Comparison of ENCODE assay signal across 9 cellular contexts in the genomic region with DNA sequence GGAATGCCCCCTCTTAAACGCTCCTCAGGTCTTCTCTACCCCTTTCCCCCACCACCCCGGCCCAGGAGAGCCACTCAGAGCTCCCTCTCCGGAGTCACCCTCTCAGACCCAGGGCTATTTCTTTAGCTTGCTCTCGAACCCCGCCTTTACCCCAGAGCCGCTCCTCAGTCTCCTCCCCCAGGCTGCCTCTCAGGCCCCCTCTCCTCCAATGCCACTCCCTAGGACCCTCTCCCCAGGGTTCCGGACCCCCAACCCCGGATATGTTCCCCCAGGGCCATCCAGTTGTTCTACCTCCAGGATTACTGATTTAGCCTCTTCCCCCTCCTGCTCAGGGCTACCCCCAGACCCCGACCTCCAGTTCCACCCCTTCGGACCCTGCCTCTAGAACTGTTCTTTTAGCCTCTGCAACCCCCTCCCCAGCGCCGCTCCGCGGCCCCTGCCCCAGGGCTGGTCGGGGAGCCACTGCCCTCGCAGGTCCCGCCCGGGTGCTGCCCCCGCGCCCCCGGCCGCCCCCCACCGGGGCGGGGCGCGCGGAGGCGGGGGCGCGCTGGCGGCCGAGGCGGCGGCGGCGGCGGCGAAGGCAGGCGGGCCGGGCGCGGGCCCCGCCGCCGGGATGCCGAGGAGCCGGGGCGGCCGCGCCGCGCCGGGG. TPM values are rescaled to one million over a fixed set of nuclear protein-coding genes. Genes with fewer than 3 reads are reported as not detected.
DNase-seq lines count a peak whose midpoint lies in the region; TF ChIP-seq lines count a peak whose summit lies in the region.
"Had no signal": no experiment of that assay in that cellular context is flagged by ENCODE, and none has a peak within 500 bp of the region (broad histone marks: within the 10 kb centered on the region; RNA-seq: fewer than 3 reads in every experiment).

MMP24 (plus strand) TSS at position 565 of the 649 bp plus-strand sequence; CDS start at position 614, 49 bp downstream.

- H3K36me3 ChIP-seq in SJCRH30: no peaks in the 10 kb centered on the region

- no peaks in the 10 kb centered on the region for H3K4me1 ChIP-seq in SJCRH30

- DNase-seq in NCI-H2227 (lab: John Stamatoyannopoulos, UW; ENCODE audit: unreplicated experiment) (peak; percentile 41), NCI-H2227 treated with DMSO at 0.1 percent for 48 hours (lab: John Stamatoyannopoulos, UW) (no peak), SK-N-DZ (ENCODE audit: low spot score) (peak; percentile 49), fibroblast of villous mesenchyme (ENCODE audit: low read depth) (no peak), skeletal muscle cell (ENCODE audit: low read depth) (no peak), HK-2 (ENCODE audit: unreplicated experiment) (no peak), SJCRH30 (no peak), CD1c-positive myeloid dendritic cell (ENCODE audit: extremely low spot score) (no peak)

- peaks cover 10% of the 10 kb centered on the region; the same call in 1 of the 2 replicates for H3K27me3 ChIP-seq in SJCRH30

- no peaks in the 10 kb centered on the region for H3K9me3 ChIP-seq in SJCRH30 (replicated peaks)

- H3K27ac ChIP-seq in SJCRH30: no peak within 1 kb of the TSS
- H3K27ac ChIP-seq: epithelial cell of prostate had no signal

- TF ChIP-seq CTCF in fibroblast of villous mesenchyme (IDR thresholded peaks at IDR 0.05; ENCODE audit: insufficient read depth, low read depth, low read length): no peak

- peak within 1 kb of the TSS; percentile 9 for H3K4me3 ChIP-seq in fibroblast of villous mesenchyme (ENCODE audit: low read depth, low read length)
- peak within 1 kb of the TSS; percentile 27 for H3K4me3 ChIP-seq in skeletal muscle cell (ENCODE audit: low read depth, low read length)
- H3K4me3 ChIP-seq in SJCRH30: no peak within 1 kb of the TSS

RNA-seq across cellular contexts. Expression of gene MMP24, which starts in this region (rescaled TPM):
- 29.3 and 32.1 TPM in 2 replicates for polyA plus RNA-seq in SK-N-DZ (2014; cell fraction: cytosol; rRNA removed)
- polyA plus RNA-seq in SK-N-DZ (2014; cell fraction: nucleus; rRNA removed): 13.3 and 16.2 TPM in 2 replicates
- total RNA-seq in fibroblast of villous mesenchyme: 0.32 and 0.43 TPM in 2 replicates
- not detected in 2 replicates for total RNA-seq in SJCRH30 (2014; rRNA removed; shearing (Covaris generic))

Comparison
In these comparisons a context has a peak if more than half of its experiments do, and no peak if none do; other contexts are left out.
1. DNase-seq: peak in NCI-H2227 (single experiment) and SK-N-DZ (single experiment); none in NCI-H2227 treated with DMSO at 0.1 percent for 48 hours (single experiment), fibroblast of villous mesenchyme (single experiment), skeletal muscle cell (single experiment), HK-2 (single experiment), SJCRH30 (0 of 2) and CD1c-positive myeloid dendritic cell (single experiment).